In the genomic region with DNA sequence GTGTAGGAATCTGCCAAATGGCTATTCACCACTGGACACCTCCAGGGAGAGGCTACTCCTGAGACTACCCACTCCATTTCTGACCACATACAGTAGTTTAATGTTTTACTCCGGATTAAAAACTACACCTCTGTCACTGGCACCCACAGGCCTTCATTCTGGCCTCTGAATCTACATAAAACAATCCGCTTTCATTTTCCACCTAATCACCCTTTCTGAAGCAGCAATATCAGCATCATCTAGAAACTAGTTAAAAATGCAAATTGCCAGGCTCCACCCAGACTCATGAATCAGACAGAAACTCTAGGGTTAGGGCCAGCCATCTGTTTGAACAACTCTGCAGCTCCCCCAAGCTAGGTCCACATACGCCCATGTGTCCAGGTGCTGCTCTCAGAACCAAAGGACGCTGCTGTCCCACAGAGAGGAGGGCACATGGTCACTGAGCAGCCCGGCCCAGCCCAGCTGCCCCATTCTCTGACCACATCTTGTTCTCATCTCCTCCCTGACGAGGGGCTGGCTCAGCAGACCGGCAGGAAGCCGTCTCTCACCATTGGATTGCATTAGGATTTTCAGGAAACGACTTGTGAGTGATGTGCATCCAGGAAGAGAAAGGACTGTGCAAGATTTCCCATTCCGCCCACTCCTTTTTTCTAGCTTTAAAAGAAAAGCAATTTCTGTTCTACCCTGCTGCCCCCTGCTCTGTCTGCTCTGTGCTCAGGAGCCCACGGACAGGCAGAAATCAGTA, we compare ENCODE assay signal across 8 cellular contexts. TPM values are rescaled to one million over a fixed set of nuclear protein-coding genes. Genes with fewer than 3 reads are reported as not detected.
DNase-seq lines count a peak whose midpoint lies in the region; ATAC-seq and TF ChIP-seq lines count a peak whose summit lies in the region.

No MANE protein-coding gene starts in this region.

- H3K4me1 ChIP-seq in lung (ENCODE audit: control insufficient read depth in 2 of 2, insufficient read depth in 2 of 2, low read length in 2 of 2), result peaks cover 11 to 34% of the 10 kb centered on the region in 2 donors

- H3K36me3 ChIP-seq in lung (ENCODE audit: control insufficient read depth in 2 of 2, insufficient read depth in 2 of 2, low read length in 2 of 2) (peaks cover 0 to 6% of the 10 kb centered on the region in 2 donors), WERI-Rb-1 (no peaks in the 10 kb centered on the region; the same call in 1 of the 2 replicates)

- TF ChIP-seq CTCF in astrocyte of the spinal cord (IDR thresholded peaks at IDR 0.05; ENCODE audit: low read depth, low read length) (no peak), lung (IDR thresholded peaks at IDR 0.05; ENCODE audit: control extremely low read depth, extremely low read depth) (no peak), WERI-Rb-1 (IDR thresholded peaks at IDR 0.05; ENCODE audit: low read depth, low read length) (no peak)

- H3K9me3 ChIP-seq in lung (ENCODE audit: control insufficient read depth in 2 of 2, insufficient read depth in 1 of 2, low read length in 1 of 2), result no peaks in the 10 kb centered on the region
- H3K9me3 ChIP-seq in WERI-Rb-1 (ENCODE audit: severe bottlenecking), result no peaks in the 10 kb centered on the region

- H3K4me3 ChIP-seq in astrocyte of the spinal cord (ENCODE audit: low read depth, low read length) (no peak overlapping the region), lung (no peak overlapping the region), WERI-Rb-1 (ENCODE audit: low read depth, low read length) (no peak overlapping the region)

- H3K27me3 ChIP-seq in lung (ENCODE audit: control insufficient read depth, insufficient read depth), result no peaks in the 10 kb centered on the region
- no peaks in the 10 kb centered on the region for H3K27me3 ChIP-seq in WERI-Rb-1 (ENCODE audit: insufficient read depth, low read depth, severe bottlenecking)

- 39 to 42% methylated on average over 11 of the region's 11 CpGs for WGBS in lung, 2 donors

- DNase-seq in RPMI8226 (peak; percentile 67), astrocyte of the spinal cord (ENCODE audit: low read depth, low spot score) (peak; percentile 77), lung (ENCODE audit: low spot score) (peak; percentile 46), superior temporal gyrus (ENCODE audit: extremely low spot score) (peak; percentile 13), WERI-Rb-1 (no peak), NCI-H510A treated with DMSO at 0.1 percent for 48 hours (lab: John Stamatoyannopoulos, UW) (no peak)

- peak; percentile 94 for ATAC-seq in GM18499 (IDR thresholded peaks at IDR 0.05; ENCODE audit: insufficient read depth, unreplicated experiment)
- ATAC-seq in HG02610 (IDR thresholded peaks at IDR 0.05; ENCODE audit: unreplicated experiment), result peak; percentile 97
- peak; percentile 80 for ATAC-seq in lung (ENCODE audit: insufficient read depth, low FRiP score)

- H3K27ac ChIP-seq in lung (ENCODE audit: low read depth in 1 of 2, low read length in 1 of 2) (peak overlapping the region; percentile 0 to 88), WERI-Rb-1 (no peak overlapping the region)

- in situ Hi-C loops in astrocyte of the spinal cord (cut with HindIII; ENCODE audit: low sequenced_read_pairs), result no loop called here

RNA-seq across cellular contexts. Expression of gene ADAM19, which starts 34.7 kb away (rescaled TPM):
- 10 to 100 TPM; 15.7 to 17.6 TPM for total RNA-seq in lung
- 10 to 100 TPM in 1 of 2 donors, 1 to 10 TPM in 1; 3.1 to 10.1 TPM for polyA plus RNA-seq in lung

Comparison
In these comparisons a context has a peak if more than half of its experiments do, and no peak if none do; other contexts are left out.
1. DNase-seq: peak in RPMI8226 (single experiment), astrocyte of the spinal cord (single experiment), lung (single experiment) and superior temporal gyrus (single experiment); none in WERI-Rb-1 (single experiment) and NCI-H510A treated with DMSO at 0.1 percent for 48 hours (single experiment).
2. Peak in every context shown above with its lines, with median percentiles within 50 percentile points of each other: ATAC-seq.